Comparison of ENCODE assay signal across 6 cellular contexts in genomic region chr10:13006037-13006436, GRCh38.
"Had no signal": no experiment of that assay in that cellular context is flagged by ENCODE, and none has a peak within 500 bp of the region (broad histone marks: within the 10 kb centered on the region; RNA-seq: fewer than 3 reads in every experiment).

No MANE protein-coding gene starts in this region.

- H3K4me3 ChIP-seq: K562 had no signal

- DNase-seq: IMR-90, KBM-7, KG1 had no signal

- H3K27ac ChIP-seq: HL-60, KMS-11 had no signal
